In the genomic region with DNA sequence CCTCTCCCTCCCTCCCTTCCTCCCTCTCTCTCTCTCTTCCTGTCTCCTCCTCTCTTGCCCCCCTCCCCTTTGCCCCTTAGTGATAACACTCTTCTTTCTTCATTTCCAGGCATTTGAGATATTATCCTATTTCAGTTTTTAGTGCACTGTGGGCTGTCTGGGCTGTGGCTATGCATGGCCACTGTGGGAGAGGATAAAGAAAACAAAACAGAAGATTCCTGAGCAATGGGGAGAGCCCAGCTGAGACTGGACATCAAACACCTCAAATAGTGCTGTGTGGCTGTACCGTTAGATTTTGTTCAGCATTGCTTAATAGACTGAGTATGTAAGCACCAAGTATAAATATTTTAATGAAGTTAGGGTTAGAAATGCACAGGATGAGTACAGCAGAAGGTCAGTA, we compare ENCODE assay signal across 15 cellular contexts.
"Had no signal": no experiment of that assay in that cellular context is flagged by ENCODE, and none has a peak within 500 bp of the region (broad histone marks: within the 10 kb centered on the region; RNA-seq: fewer than 3 reads in every experiment).

No MANE protein-coding gene starts in this region.

- H3K4me3 ChIP-seq: left ventricle myocardium inferior, prostate gland, right atrium auricular region, thoracic aorta, upper lobe of left lung had no signal

- H3K4me1 ChIP-seq: prostate gland, right atrium auricular region, upper lobe of left lung had no signal

- H3K36me3 ChIP-seq: left ventricle myocardium inferior, prostate gland, right atrium auricular region, thoracic aorta, upper lobe of left lung had no signal

- H3K27me3 ChIP-seq: right atrium auricular region, upper lobe of left lung had no signal

- ATAC-seq: activated CD4-positive, alpha-beta T cell treated with anti-CD3 and anti-CD28 coated beads for 36 hours; WTC11 had no signal

- H3K9me3 ChIP-seq: left ventricle myocardium inferior, prostate gland, right atrium auricular region, thoracic aorta, upper lobe of left lung had no signal

- H3K27ac ChIP-seq: left ventricle myocardium inferior, prostate gland, right atrium auricular region, thoracic aorta, upper lobe of left lung had no signal

- DNase-seq: activated CD4-positive, alpha-beta memory T cell treated with anti-CD3 and anti-CD28 coated beads for 36 hours; activated CD4-positive, alpha-beta T cell treated with anti-CD3 and anti-CD28 coated beads for 36 hours; activated naive CD8-positive, alpha-beta T cell treated with anti-CD3 and anti-CD28 coated beads for 36 hours; amygdala; effector CD4-positive, alpha-beta T cell; islet precursor cell; left ventricle myocardium inferior; mammary epithelial cell; nephron progenitor cell; stimulated activated CD4-positive, alpha-beta T cell treated with anti-CD3 and anti-CD28 coated beads, Interleukin-4, amount 100 ng/mL, for 1 hour; upper lobe of left lung had no signal
